In genomic region chr14:88974991-88975835, GRCh38 we compare ENCODE assay signal across 18 cellular contexts.
"Had no signal": no experiment of that assay in that cellular context is flagged by ENCODE, and none has a peak within 500 bp of the region (broad histone marks: within the 10 kb centered on the region; RNA-seq: fewer than 3 reads in every experiment).

No MANE protein-coding gene starts in this region.

- H3K9me3 Mint-ChIP-seq: neural progenitor cell had no signal

- H3K9ac ChIP-seq: neural progenitor cell had no signal

- H3K36me3 ChIP-seq: heart left ventricle, neural progenitor cell, pancreas, stomach had no signal

- H3K4me1 ChIP-seq: heart left ventricle, neural progenitor cell, pancreas, stomach had no signal

- H3K4me1 Mint-ChIP-seq: central memory CD8-positive, alpha-beta T cell; T-helper 17 cell had no signal

- H3K36me3 Mint-ChIP-seq: brain, neural progenitor cell had no signal

- H3K4me2 ChIP-seq: neural progenitor cell had no signal

- H2AFZ ChIP-seq: neural progenitor cell had no signal

- H3K27ac Mint-ChIP-seq: activated naive CD4-positive, alpha-beta T cell treated with anti-CD3 and anti-CD28 coated beads, Interleukin-2, amount 50 U/mL, for 72 hours; activated T-cell treated with anti-CD3 and anti-CD28 coated beads, Interleukin-2, amount 50 U/mL, for 24 hours; neural progenitor cell; T-helper 17 cell had no signal

- H3K9me3 ChIP-seq: pancreas had no signal

- H3K27ac ChIP-seq: foreskin keratinocyte, heart left ventricle, neural progenitor cell, pancreas, stomach had no signal

- H3K4me3 ChIP-seq: heart left ventricle, neural progenitor cell, pancreas, stomach had no signal

- DNase-seq: activated CD4-positive, alpha-beta T cell treated with anti-CD3 and anti-CD28 coated beads, Interleukin-2, amount 50 U/mL, for 4 hours; activated CD4-positive, CD25-positive, alpha-beta regulatory T cell; activated effector memory CD4-positive, alpha-beta T cell treated with anti-CD3 and anti-CD28 coated beads, Interleukin-2, amount 50 U/mL, for 16 hours; activated T-cell treated with anti-CD3 and anti-CD28 coated beads, Interleukin-2, amount 50 U/mL, for 24 hours; foreskin keratinocyte; heart left ventricle; islet precursor cell; left ventricle myocardium superior; mesendoderm; pancreas; stimulated activated CD4-positive, alpha-beta T cell treated with anti-CD3 and anti-CD28 coated beads, Interleukin-15, amount 100 ng/mL, for 24 hours; stimulated activated CD4-positive, alpha-beta T cell treated with anti-CD3 and anti-CD28 coated beads, Interleukin-4, amount 100 ng/mL, for 24 hours; stomach; T-helper 17 cell had no signal

- ATAC-seq: activated naive CD4-positive, alpha-beta T cell treated with anti-CD3 and anti-CD28 coated beads, Interleukin-2, amount 50 U/mL, for 72 hours; foreskin keratinocyte; heart left ventricle; left ventricle myocardium superior; pancreas; T-helper 17 cell had no signal

- H3K4me3 Mint-ChIP-seq: activated T-cell treated with anti-CD3 and anti-CD28 coated beads, Interleukin-2, amount 50 U/mL, for 24 hours; brain; central memory CD8-positive, alpha-beta T cell; neural progenitor cell; T-helper 17 cell had no signal
